10 cellular contexts compared by ENCODE assay signal in genomic region chrX:47628980-47629379, GRCh38. TPM values are rescaled to one million over a fixed set of nuclear protein-coding genes. Genes with fewer than 3 reads are reported as not detected.
DNase-seq lines count a peak whose midpoint lies in the region; ATAC-seq and TF ChIP-seq lines count a peak whose summit lies in the region.
"Had no signal": no experiment of that assay in that cellular context is flagged by ENCODE, and none has a peak within 500 bp of the region (broad histone marks: within the 10 kb centered on the region; RNA-seq: fewer than 3 reads in every experiment).

No MANE protein-coding gene starts in this region.

- no peak overlapping the region for H3K27ac Mint-ChIP-seq in activated T-cell treated with anti-CD3 and anti-CD28 coated beads, Interleukin-2, amount 50 U/mL, for 72 hours
- peak overlapping the region; percentile 90 for H3K27ac Mint-ChIP-seq in activated naive CD8-positive, alpha-beta T cell treated with anti-CD3 and anti-CD28 coated beads, Interleukin-2, amount 10 ng/mL, durations not matched to agents 7 days and 5 days

- TF ChIP-seq CTCF in HL-60 (IDR thresholded peaks at IDR 0.05; ENCODE audit: insufficient read depth, low read length): no peak
- peak in 1 of 11 experiments; percentile 8 for TF ChIP-seq CTCF in spleen (IDR thresholded peaks at IDR 0.05 in 8 of 11, conservative IDR thresholded peaks at IDR 0.05 in 3 of 11)

- H3K36me3 Mint-ChIP-seq in activated T-cell treated with anti-CD3 and anti-CD28 coated beads, Interleukin-2, amount 50 U/mL, for 72 hours (ENCODE audit: insufficient read depth in 2 of 2): no peaks in the 10 kb centered on the region
- H3K36me3 Mint-ChIP-seq in activated naive CD8-positive, alpha-beta T cell treated with anti-CD3 and anti-CD28 coated beads, Interleukin-2, amount 10 ng/mL, durations not matched to agents 7 days and 5 days: peaks cover 5% of the 10 kb centered on the region

- H3K4me1 Mint-ChIP-seq in activated T-cell treated with anti-CD3 and anti-CD28 coated beads, Interleukin-2, amount 50 U/mL, for 72 hours (ENCODE audit: low read depth): peaks cover 15% of the 10 kb centered on the region
- peaks cover 18% of the 10 kb centered on the region for H3K4me1 Mint-ChIP-seq in activated naive CD8-positive, alpha-beta T cell treated with anti-CD3 and anti-CD28 coated beads, Interleukin-2, amount 10 ng/mL, durations not matched to agents 7 days and 5 days

- H3K9me3 Mint-ChIP-seq in activated T-cell treated with anti-CD3 and anti-CD28 coated beads, Interleukin-2, amount 50 U/mL, for 72 hours: no peaks in the 10 kb centered on the region
- no peaks in the 10 kb centered on the region for H3K9me3 Mint-ChIP-seq in activated naive CD8-positive, alpha-beta T cell treated with anti-CD3 and anti-CD28 coated beads, Interleukin-2, amount 10 ng/mL, durations not matched to agents 7 days and 5 days

- intact Hi-C loops in spleen (cut with DNase I; ENCODE audit: low total_unique reads) (no loop called here), posterior cingulate gyrus (cut with DNase I) (no loop called here)

- peak; percentile 29 to 32 for ATAC-seq in activated T-cell treated with anti-CD3 and anti-CD28 coated beads, Interleukin-2, amount 50 U/mL, for 72 hours (replicated peaks in 1 of 2)
- ATAC-seq in activated naive CD8-positive, alpha-beta T cell treated with anti-CD3 and anti-CD28 coated beads, Interleukin-2, amount 10 ng/mL, durations not matched to agents 7 days and 5 days (ENCODE audit: low read depth): peak; percentile 38
- ATAC-seq: psoas muscle had no signal

- H3K9me3 ChIP-seq in spleen: no peaks in the 10 kb centered on the region
- no peaks in the 10 kb centered on the region for H3K9me3 ChIP-seq in effector memory CD4-positive, alpha-beta T cell (ENCODE audit: control insufficient read depth, low read length)
- H3K9me3 ChIP-seq: psoas muscle had no signal

- no peaks in the 10 kb centered on the region for H3K27me3 Mint-ChIP-seq in activated T-cell treated with anti-CD3 and anti-CD28 coated beads, Interleukin-2, amount 50 U/mL, for 72 hours (ENCODE audit: low read depth)
- H3K27me3 Mint-ChIP-seq in activated naive CD8-positive, alpha-beta T cell treated with anti-CD3 and anti-CD28 coated beads, Interleukin-2, amount 10 ng/mL, durations not matched to agents 7 days and 5 days: no peaks in the 10 kb centered on the region

- no peak for TF ChIP-seq POLR2A in spleen (IDR thresholded peaks at IDR 0.05)

- POLR2A ChIA-PET in activated naive CD8-positive, alpha-beta T cell treated with anti-CD3 and anti-CD28 coated beads, Interleukin-2, amount 10 ng/mL, durations not matched to agents 7 days and 5 days (lab: Charles Lee): interaction anchor here (0.6 to 1.6 kb wide), 5 partner anchors 12 to 1053 kb away, joined by 3 to 4 read pairs (median 4); partner anchors contain the start of genes NDUFB11, RBM10 and TIMP1

- peaks cover 0 to 37% (median 0%) of the 10 kb centered on the region in 6 donors for H3K36me3 ChIP-seq in spleen
- no peaks in the 10 kb centered on the region for H3K36me3 ChIP-seq in effector memory CD4-positive, alpha-beta T cell (ENCODE audit: control insufficient read depth, insufficient read depth, low read length)

- H3K27me3 ChIP-seq in HL-60 (ENCODE audit: insufficient read depth, poor library complexity, severe bottlenecking): no peaks in the 10 kb centered on the region
- peaks cover 0 to 2% (median 0%) of the 10 kb centered on the region in 7 donors for H3K27me3 ChIP-seq in spleen (replicated peaks in 1 of 7)
- H3K27me3 ChIP-seq in effector memory CD4-positive, alpha-beta T cell (replicated peaks; ENCODE audit: control insufficient read depth, insufficient read depth, low read length, poor library complexity, severe bottlenecking): no peaks in the 10 kb centered on the region

- WGBS in spleen, 5 donors: 57 to 100% (median 86%) methylated on average over 1 of the region's 1 CpG

- H3K27ac ChIP-seq in HL-60 (replicated peaks) (peak overlapping the region; percentile 84), spleen (peak overlapping the region in 7 of 8 donors; percentile 49 to 92 (median 76))
- H3K27ac ChIP-seq in effector memory CD4-positive, alpha-beta T cell (ENCODE audit: insufficient read depth, low read length, poor library complexity, severe bottlenecking): no peak overlapping the region
- H3K27ac ChIP-seq: psoas muscle had no signal

- H3K4me1 ChIP-seq in spleen: peaks cover 0 to 63% (median 8%) of the 10 kb centered on the region in 6 donors
- peaks cover 7% of the 10 kb centered on the region for H3K4me1 ChIP-seq in effector memory CD4-positive, alpha-beta T cell (ENCODE audit: control insufficient read depth, insufficient read depth, low read length, poor library complexity, severe bottlenecking)
- H3K4me1 ChIP-seq: psoas muscle had no signal

- H3K4me3 Mint-ChIP-seq in activated T-cell treated with anti-CD3 and anti-CD28 coated beads, Interleukin-2, amount 50 U/mL, for 72 hours: peak overlapping the region; percentile 65 to 66
- peak overlapping the region; percentile 85 for H3K4me3 Mint-ChIP-seq in activated naive CD8-positive, alpha-beta T cell treated with anti-CD3 and anti-CD28 coated beads, Interleukin-2, amount 10 ng/mL, durations not matched to agents 7 days and 5 days

- H3K4me3 ChIP-seq in HL-60 (replicated peaks; ENCODE audit: insufficient read depth, low read length): peak overlapping the region; percentile 27
- H3K4me3 ChIP-seq in spleen: peak overlapping the region in 5 of 8 donors; percentile 10 to 61 (median 37)
- no peak overlapping the region for H3K4me3 ChIP-seq in effector memory CD4-positive, alpha-beta T cell (ENCODE audit: insufficient read depth, low read depth, low read length, poor library complexity, severe bottlenecking)
- H3K4me3 ChIP-seq: psoas muscle had no signal

- no peak for DNase-seq in activated T-cell treated with anti-CD3 and anti-CD28 coated beads, Interleukin-2, amount 50 U/mL, for 72 hours
- DNase-seq in activated T-cell treated with anti-CD3 and anti-CD28 coated beads for 4 hours (no peak), HL-60 (ENCODE audit: low read depth in 1 of 2, low spot score in 1 of 2) (peak in 1 of 2 experiments; percentile 50), spleen (no peak), posterior cingulate gyrus (no peak), NCI-H2081 (lab: John Stamatoyannopoulos, UW) (no peak)
- DNase-seq in activated naive CD8-positive, alpha-beta T cell treated with anti-CD3 and anti-CD28 coated beads, Interleukin-2, amount 10 ng/mL, durations not matched to agents 7 days and 5 days: no peak
- DNase-seq in effector memory CD4-positive, alpha-beta T cell: no peak
- DNase-seq: islet precursor cell, psoas muscle had no signal

RNA-seq across cellular contexts. Expression of gene CFP, which starts 0.8 kb away (rescaled TPM):
- 1 to 10 TPM; 6.4 to 9.5 TPM for total RNA-seq in activated T-cell treated with anti-CD3 and anti-CD28 coated beads, Interleukin-2, amount 50 U/mL, for 72 hours
- 10 to 100 TPM; 14.1 to 14.6 TPM for total RNA-seq in activated naive CD8-positive, alpha-beta T cell treated with anti-CD3 and anti-CD28 coated beads, Interleukin-2, amount 10 ng/mL, durations not matched to agents 7 days and 5 days
- 100 to 1,000 TPM in 6 of 7 donors, 10 to 100 TPM in 1; 98.2 to 180 (median 117) TPM for total RNA-seq in spleen
- polyA plus RNA-seq in spleen: 10 to 100 TPM; 25.3 to 85.8 (median 57.5) TPM

RNA-seq across cellular contexts. Expression of gene SYN1, which starts 9.3 kb away (rescaled TPM):
- 1 to 10 TPM in 1 of 2 donors, under 1 TPM in 1; 0.67 to 2.0 TPM for total RNA-seq in activated T-cell treated with anti-CD3 and anti-CD28 coated beads, Interleukin-2, amount 50 U/mL, for 72 hours
- under 1 TPM; 0.37 to 1.00 TPM for total RNA-seq in activated naive CD8-positive, alpha-beta T cell treated with anti-CD3 and anti-CD28 coated beads, Interleukin-2, amount 10 ng/mL, durations not matched to agents 7 days and 5 days
- 1 to 10 TPM in 1 of 7 donors, under 1 TPM in 6; 0.23 to 1.2 (median 0.60) TPM for total RNA-seq in spleen
- under 1 TPM; 0.10 to 0.68 (median 0.61) TPM for polyA plus RNA-seq in spleen

RNA-seq across cellular contexts. Expression of gene ELK1, which starts 21.4 kb away (rescaled TPM):
- 10 to 100 TPM; 82.7 to 84.9 TPM for total RNA-seq in activated T-cell treated with anti-CD3 and anti-CD28 coated beads, Interleukin-2, amount 50 U/mL, for 72 hours
- 10 to 100 TPM; 53.5 to 54.5 TPM for total RNA-seq in activated naive CD8-positive, alpha-beta T cell treated with anti-CD3 and anti-CD28 coated beads, Interleukin-2, amount 10 ng/mL, durations not matched to agents 7 days and 5 days
- 10 to 100 TPM; 25.5 to 50.0 (median 31.1) TPM for total RNA-seq in spleen
- 10 to 100 TPM; 10.3 to 23.0 (median 14.5) TPM for polyA plus RNA-seq in spleen

RNA-seq across cellular contexts. Expression of gene UXT, which starts 30.0 kb away (rescaled TPM):
- 100 to 1,000 TPM; 173 to 205 TPM for total RNA-seq in activated T-cell treated with anti-CD3 and anti-CD28 coated beads, Interleukin-2, amount 50 U/mL, for 72 hours
- total RNA-seq in activated naive CD8-positive, alpha-beta T cell treated with anti-CD3 and anti-CD28 coated beads, Interleukin-2, amount 10 ng/mL, durations not matched to agents 7 days and 5 days: 100 to 1,000 TPM; 152 TPM
- total RNA-seq in spleen: 100 to 1,000 TPM in 5 of 7 donors, 10 to 100 TPM in 2; 83.0 to 133 (median 107) TPM
- polyA plus RNA-seq in spleen: 100 to 1,000 TPM; 201 to 274 (median 237) TPM

RNA-seq across cellular contexts. Expression of gene TIMP1, which starts 46.7 kb away (rescaled TPM):
- 10 to 100 TPM; 31.5 to 71.2 TPM for total RNA-seq in activated T-cell treated with anti-CD3 and anti-CD28 coated beads, Interleukin-2, amount 50 U/mL, for 72 hours
- total RNA-seq in activated naive CD8-positive, alpha-beta T cell treated with anti-CD3 and anti-CD28 coated beads, Interleukin-2, amount 10 ng/mL, durations not matched to agents 7 days and 5 days: 10 to 100 TPM; 54.9 to 56.0 TPM
- total RNA-seq in spleen: 100 to 1,000 TPM; 137 to 293 (median 188) TPM
- 100 to 1,000 TPM in 2 of 3 donors, 10 to 100 TPM in 1; 86.8 to 220 (median 180) TPM for polyA plus RNA-seq in spleen

Comparison
In these comparisons a context has a peak if more than half of its experiments do, and no peak if none do; other contexts are left out.
1. RNA of gene CFP, which starts 0.8 kb away (total RNA-seq): 98.2 to 180 TPM in spleen; 14.1 to 14.6 TPM in activated naive CD8-positive, alpha-beta T cell treated with anti-CD3 and anti-CD28 coated beads, Interleukin-2, amount 10 ng/mL, durations not matched to agents 7 days and 5 days and 6.4 to 9.5 TPM in activated T-cell treated with anti-CD3 and anti-CD28 coated beads, Interleukin-2, amount 50 U/mL, for 72 hours; every median in the first group is over 4 times any median in the second.